1 cellular context compared by ENCODE assay signal in the genomic region with DNA sequence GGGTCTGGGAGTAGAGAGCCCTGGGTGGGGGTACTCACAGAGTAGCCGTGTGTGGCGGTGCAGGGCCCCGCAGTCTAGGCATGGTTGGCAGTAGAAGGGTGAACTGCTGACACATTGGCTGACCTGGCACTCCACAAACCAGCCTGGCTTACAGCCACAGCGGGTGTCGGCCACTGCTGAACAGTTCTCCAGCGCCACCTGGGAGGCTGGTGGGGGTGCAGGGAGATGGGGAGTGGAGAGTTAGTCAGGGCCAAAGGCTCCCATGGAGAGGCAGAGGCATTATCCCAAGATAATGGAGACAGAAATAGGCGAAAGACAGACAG.
TF ChIP-seq lines count a peak whose summit lies in the region.

No MANE protein-coding gene starts in this region.

TF ChIP-seq in GM23338, 12 proteins besides CTCF, POLR2A, EP300 and RAD21 (continued from another document):
- TF ChIP-seq, protein P1, sequence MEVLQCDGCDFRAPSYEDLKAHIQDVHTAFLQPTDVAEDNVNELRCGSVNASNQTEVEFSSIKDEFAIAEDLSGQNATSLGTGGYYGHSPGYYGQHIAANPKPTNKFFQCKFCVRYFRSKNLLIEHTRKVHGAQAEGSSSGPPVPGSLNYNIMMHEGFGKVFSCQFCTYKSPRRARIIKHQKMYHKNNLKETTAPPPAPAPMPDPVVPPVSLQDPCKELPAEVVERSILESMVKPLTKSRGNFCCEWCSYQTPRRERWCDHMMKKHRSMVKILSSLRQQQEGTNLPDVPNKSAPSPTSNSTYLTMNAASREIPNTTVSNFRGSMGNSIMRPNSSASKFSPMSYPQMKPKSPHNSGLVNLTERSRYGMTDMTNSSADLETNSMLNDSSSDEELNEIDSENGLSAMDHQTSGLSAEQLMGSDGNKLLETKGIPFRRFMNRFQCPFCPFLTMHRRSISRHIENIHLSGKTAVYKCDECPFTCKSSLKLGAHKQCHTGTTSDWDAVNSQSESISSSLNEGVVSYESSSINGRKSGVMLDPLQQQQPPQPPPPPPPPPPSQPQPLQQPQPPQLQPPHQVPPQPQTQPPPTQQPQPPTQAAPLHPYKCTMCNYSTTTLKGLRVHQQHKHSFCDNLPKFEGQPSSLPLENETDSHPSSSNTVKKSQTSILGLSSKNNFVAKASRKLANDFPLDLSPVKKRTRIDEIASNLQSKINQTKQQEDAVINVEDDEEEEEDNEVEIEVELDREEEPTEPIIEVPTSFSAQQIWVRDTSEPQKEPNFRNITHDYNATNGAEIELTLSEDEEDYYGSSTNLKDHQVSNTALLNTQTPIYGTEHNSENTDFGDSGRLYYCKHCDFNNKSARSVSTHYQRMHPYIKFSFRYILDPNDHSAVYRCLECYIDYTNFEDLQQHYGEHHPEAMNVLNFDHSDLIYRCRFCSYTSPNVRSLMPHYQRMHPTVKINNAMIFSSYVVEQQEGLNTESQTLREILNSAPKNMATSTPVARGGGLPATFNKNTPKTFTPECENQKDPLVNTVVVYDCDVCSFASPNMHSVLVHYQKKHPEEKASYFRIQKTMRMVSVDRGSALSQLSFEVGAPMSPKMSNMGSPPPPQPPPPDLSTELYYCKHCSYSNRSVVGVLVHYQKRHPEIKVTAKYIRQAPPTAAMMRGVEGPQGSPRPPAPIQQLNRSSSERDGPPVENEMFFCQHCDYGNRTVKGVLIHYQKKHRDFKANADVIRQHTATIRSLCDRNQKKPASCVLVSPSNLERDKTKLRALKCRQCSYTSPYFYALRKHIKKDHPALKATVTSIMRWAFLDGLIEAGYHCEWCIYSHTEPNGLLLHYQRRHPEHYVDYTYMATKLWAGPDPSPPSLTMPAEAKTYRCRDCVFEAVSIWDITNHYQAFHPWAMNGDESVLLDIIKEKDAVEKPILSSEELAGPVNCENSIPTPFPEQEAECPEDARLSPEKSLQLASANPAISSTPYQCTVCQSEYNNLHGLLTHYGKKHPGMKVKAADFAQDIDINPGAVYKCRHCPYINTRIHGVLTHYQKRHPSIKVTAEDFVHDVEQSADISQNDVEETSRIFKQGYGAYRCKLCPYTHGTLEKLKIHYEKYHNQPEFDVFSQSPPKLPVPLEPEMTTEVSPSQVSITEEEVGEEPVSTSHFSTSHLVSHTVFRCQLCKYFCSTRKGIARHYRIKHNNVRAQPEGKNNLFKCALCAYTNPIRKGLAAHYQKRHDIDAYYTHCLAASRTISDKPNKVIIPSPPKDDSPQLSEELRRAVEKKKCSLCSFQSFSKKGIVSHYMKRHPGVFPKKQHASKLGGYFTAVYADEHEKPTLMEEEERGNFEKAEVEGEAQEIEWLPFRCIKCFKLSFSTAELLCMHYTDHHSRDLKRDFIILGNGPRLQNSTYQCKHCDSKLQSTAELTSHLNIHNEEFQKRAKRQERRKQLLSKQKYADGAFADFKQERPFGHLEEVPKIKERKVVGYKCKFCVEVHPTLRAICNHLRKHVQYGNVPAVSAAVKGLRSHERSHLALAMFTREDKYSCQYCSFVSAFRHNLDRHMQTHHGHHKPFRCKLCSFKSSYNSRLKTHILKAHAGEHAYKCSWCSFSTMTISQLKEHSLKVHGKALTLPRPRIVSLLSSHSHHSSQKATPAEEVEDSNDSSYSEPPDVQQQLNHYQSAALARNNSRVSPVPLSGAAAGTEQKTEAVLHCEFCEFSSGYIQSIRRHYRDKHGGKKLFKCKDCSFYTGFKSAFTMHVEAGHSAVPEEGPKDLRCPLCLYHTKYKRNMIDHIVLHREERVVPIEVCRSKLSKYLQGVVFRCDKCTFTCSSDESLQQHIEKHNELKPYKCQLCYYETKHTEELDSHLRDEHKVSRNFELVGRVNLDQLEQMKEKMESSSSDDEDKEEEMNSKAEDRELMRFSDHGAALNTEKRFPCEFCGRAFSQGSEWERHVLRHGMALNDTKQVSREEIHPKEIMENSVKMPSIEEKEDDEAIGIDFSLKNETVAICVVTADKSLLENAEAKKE (CRISPR knock-in tag; IDR thresholded peaks at IDR 0.05) = no peak
- TF ChIP-seq CREB1 (CRISPR knock-in tag; IDR thresholded peaks at IDR 0.05; ENCODE audit: low read depth) (no peak), POLR2AphosphoS5 (IDR thresholded peaks at IDR 0.05; ENCODE audit: low read depth) (no peak), NANOG (IDR thresholded peaks at IDR 0.05; ENCODE audit: borderline replicate concordance) (no peak), EZH2phosphoT487 (IDR thresholded peaks at IDR 0.05; ENCODE audit: unreplicated experiment) (no peak), STAT1 (IDR thresholded peaks at IDR 0.05; ENCODE audit: unreplicated experiment) (no peak), ETS1 (IDR thresholded peaks at IDR 0.05) (no peak), EZH2 (IDR thresholded peaks at IDR 0.05; ENCODE audit: low read depth, unreplicated experiment) (no peak), JUNB (IDR thresholded peaks at IDR 0.05; ENCODE audit: unreplicated experiment) (no peak)
